1 cellular context compared by ENCODE assay signal in genomic region chr16:4271176-4272113, GRCh38.
TF ChIP-seq lines count a peak whose summit lies in the region.

No MANE protein-coding gene starts in this region.

TF ChIP-seq in HepG2, 621 proteins besides CTCF, POLR2A, EP300 and RAD21 (continued from another document and continues in another):
- peak; percentile 79 for TF ChIP-seq ZBTB8A (CRISPR knock-in tag; IDR thresholded peaks at IDR 0.05; ENCODE audit: borderline replicate concordance, low read depth)
- TF ChIP-seq DBP (CRISPR knock-in tag; IDR thresholded peaks at IDR 0.05; ENCODE audit: not compliant biosample characterization) = no peak
- no peak for TF ChIP-seq ZNF260 (CRISPR knock-in tag; IDR thresholded peaks at IDR 0.05; ENCODE audit: borderline replicate concordance, low read depth)
- TF ChIP-seq BCL3 (CRISPR knock-in tag; IDR thresholded peaks at IDR 0.05) = peak; percentile 86; the same call in 1 of the 2 replicates
- no peak for TF ChIP-seq ZNF75D (CRISPR knock-in tag; IDR thresholded peaks at IDR 0.05; ENCODE audit: borderline replicate concordance)
- TF ChIP-seq DMTF1 (CRISPR knock-in tag; IDR thresholded peaks at IDR 0.05) = peak; percentile 83; the same call in 1 of the 2 replicates
- TF ChIP-seq HNF4G (IDR thresholded peaks at IDR 0.05; ENCODE audit: borderline replicate concordance, low read depth, low read length) = peak; percentile 26; the same call in 1 of the 2 replicates
- peak; percentile 20; the same call in 1 of the 2 replicates for TF ChIP-seq HNF4G (CRISPR knock-in tag; IDR thresholded peaks at IDR 0.05; ENCODE audit: borderline replicate concordance, low read depth)
- no peak for TF ChIP-seq ZNF597 (CRISPR knock-in tag; IDR thresholded peaks at IDR 0.05)
- no peak for TF ChIP-seq PLSCR1 (CRISPR knock-in tag; IDR thresholded peaks at IDR 0.05; ENCODE audit: borderline replicate concordance)
- peak; percentile 52; the same call in 1 of the 2 replicates for TF ChIP-seq ZNF362 (CRISPR knock-in tag; IDR thresholded peaks at IDR 0.05; ENCODE audit: borderline replicate concordance)
- TF ChIP-seq TCF12 (IDR thresholded peaks at IDR 0.05) = no peak
- TF ChIP-seq TCF12 (CRISPR knock-in tag; IDR thresholded peaks at IDR 0.05) = peak; percentile 60
- peak; percentile 70; the same call in 1 of the 2 replicates for TF ChIP-seq ZSCAN31 (CRISPR knock-in tag; IDR thresholded peaks at IDR 0.05; ENCODE audit: low read depth)
- peak; percentile 78; the same call in 1 of the 2 replicates for TF ChIP-seq ERF (CRISPR knock-in tag; IDR thresholded peaks at IDR 0.05)
- peak; percentile 36; the same call in 1 of the 2 replicates for TF ChIP-seq ZNF691 (CRISPR knock-in tag; IDR thresholded peaks at IDR 0.05; ENCODE audit: borderline replicate concordance, low read depth)
- TF ChIP-seq ZNF333 (CRISPR knock-in tag; IDR thresholded peaks at IDR 0.05; ENCODE audit: borderline replicate concordance) = peak; percentile 92
- no peak for TF ChIP-seq ZNF326 (CRISPR knock-in tag; IDR thresholded peaks at IDR 0.05; ENCODE audit: borderline replicate concordance)
- TF ChIP-seq MAFG (CRISPR knock-in tag; IDR thresholded peaks at IDR 0.05) = no peak
- TF ChIP-seq TARDBP (CRISPR knock-in tag; IDR thresholded peaks at IDR 0.05) = peak; percentile 3; the same call in 1 of the 2 replicates
- TF ChIP-seq IKZF5 (CRISPR knock-in tag; IDR thresholded peaks at IDR 0.05) = peak; percentile 59
- TF ChIP-seq THAP7 (CRISPR knock-in tag; IDR thresholded peaks at IDR 0.05) = no peak
- peak; percentile 18 for TF ChIP-seq STAG1 (CRISPR knock-in tag; IDR thresholded peaks at IDR 0.05)
- TF ChIP-seq CSRNP1 (CRISPR knock-in tag; IDR thresholded peaks at IDR 0.05) = peak; percentile 76
- TF ChIP-seq PCBP1 (IDR thresholded peaks at IDR 0.05; ENCODE audit: borderline replicate concordance, low read depth, low read length) = 0 out of 2 replicates have a peak, but pooled peaks have one; percentile 44
- peak; percentile 7; the same call in 1 of the 2 replicates for TF ChIP-seq ZNF138 (CRISPR knock-in tag; IDR thresholded peaks at IDR 0.05; ENCODE audit: low read depth)
- no peak for TF ChIP-seq ZNF550 (CRISPR knock-in tag; IDR thresholded peaks at IDR 0.05; ENCODE audit: borderline replicate concordance)
- TF ChIP-seq AKAP8 (CRISPR knock-in tag; IDR thresholded peaks at IDR 0.05) = peak; percentile 39; the same call in 1 of the 2 replicates
- peak; percentile 94 for TF ChIP-seq ARNTL (CRISPR knock-in tag; IDR thresholded peaks at IDR 0.05)
- no peak for TF ChIP-seq ZNF720 (CRISPR knock-in tag; IDR thresholded peaks at IDR 0.05)
- TF ChIP-seq ZMAT3 (CRISPR knock-in tag; conservative IDR thresholded peaks at IDR 0.05) = peak; percentile 62
- TF ChIP-seq LBX2 (CRISPR knock-in tag; IDR thresholded peaks at IDR 0.05; ENCODE audit: borderline replicate concordance) = no peak
- TF ChIP-seq ZNF343 (CRISPR knock-in tag; IDR thresholded peaks at IDR 0.05) = peak; percentile 85
- TF ChIP-seq PPARG (CRISPR knock-in tag; conservative IDR thresholded peaks at IDR 0.05) = no peak; the same call in 1 of the 2 replicates
- TF ChIP-seq ZNF619 (CRISPR knock-in tag; IDR thresholded peaks at IDR 0.05) = no peak
- peak; percentile 43; the same call in 1 of the 2 replicates for TF ChIP-seq MTA1 (CRISPR knock-in tag; IDR thresholded peaks at IDR 0.05; ENCODE audit: borderline replicate concordance)
- peak; percentile 52 for TF ChIP-seq NCOA2 (CRISPR knock-in tag; IDR thresholded peaks at IDR 0.05)
- peak; percentile 28; the same call in 1 of the 2 replicates for TF ChIP-seq ZNF232 (CRISPR knock-in tag; IDR thresholded peaks at IDR 0.05; ENCODE audit: borderline replicate concordance)
- 0 out of 2 replicates have a peak, but pooled peaks have one; percentile 3 for TF ChIP-seq KDM6A (CRISPR knock-in tag; IDR thresholded peaks at IDR 0.05; ENCODE audit: low read depth)
- TF ChIP-seq RBAK (CRISPR knock-in tag; IDR thresholded peaks at IDR 0.05) = no peak; the same call in 1 of the 2 replicates
- TF ChIP-seq TAF1 (CRISPR knock-in tag; IDR thresholded peaks at IDR 0.05) = peak; percentile 67
- TF ChIP-seq NFYC (CRISPR knock-in tag; IDR thresholded peaks at IDR 0.05) = peak; percentile 21; the same call in 1 of the 2 replicates
- peak; percentile 71; the same call in 1 of the 2 replicates for TF ChIP-seq ZIK1 (CRISPR knock-in tag; IDR thresholded peaks at IDR 0.05; ENCODE audit: borderline replicate concordance, low read depth)
- TF ChIP-seq ZNF253 (CRISPR knock-in tag; IDR thresholded peaks at IDR 0.05; ENCODE audit: borderline replicate concordance) = no peak
- peak; percentile 54 for TF ChIP-seq THRA (CRISPR knock-in tag; IDR thresholded peaks at IDR 0.05; ENCODE audit: borderline replicate concordance)
- no peak for TF ChIP-seq SP1 (IDR thresholded peaks at IDR 0.05)
- TF ChIP-seq SP1 (CRISPR knock-in tag; IDR thresholded peaks at IDR 0.05) = peak; percentile 84
